ENCODE assay signal across 14 cellular contexts in the genomic region with DNA sequence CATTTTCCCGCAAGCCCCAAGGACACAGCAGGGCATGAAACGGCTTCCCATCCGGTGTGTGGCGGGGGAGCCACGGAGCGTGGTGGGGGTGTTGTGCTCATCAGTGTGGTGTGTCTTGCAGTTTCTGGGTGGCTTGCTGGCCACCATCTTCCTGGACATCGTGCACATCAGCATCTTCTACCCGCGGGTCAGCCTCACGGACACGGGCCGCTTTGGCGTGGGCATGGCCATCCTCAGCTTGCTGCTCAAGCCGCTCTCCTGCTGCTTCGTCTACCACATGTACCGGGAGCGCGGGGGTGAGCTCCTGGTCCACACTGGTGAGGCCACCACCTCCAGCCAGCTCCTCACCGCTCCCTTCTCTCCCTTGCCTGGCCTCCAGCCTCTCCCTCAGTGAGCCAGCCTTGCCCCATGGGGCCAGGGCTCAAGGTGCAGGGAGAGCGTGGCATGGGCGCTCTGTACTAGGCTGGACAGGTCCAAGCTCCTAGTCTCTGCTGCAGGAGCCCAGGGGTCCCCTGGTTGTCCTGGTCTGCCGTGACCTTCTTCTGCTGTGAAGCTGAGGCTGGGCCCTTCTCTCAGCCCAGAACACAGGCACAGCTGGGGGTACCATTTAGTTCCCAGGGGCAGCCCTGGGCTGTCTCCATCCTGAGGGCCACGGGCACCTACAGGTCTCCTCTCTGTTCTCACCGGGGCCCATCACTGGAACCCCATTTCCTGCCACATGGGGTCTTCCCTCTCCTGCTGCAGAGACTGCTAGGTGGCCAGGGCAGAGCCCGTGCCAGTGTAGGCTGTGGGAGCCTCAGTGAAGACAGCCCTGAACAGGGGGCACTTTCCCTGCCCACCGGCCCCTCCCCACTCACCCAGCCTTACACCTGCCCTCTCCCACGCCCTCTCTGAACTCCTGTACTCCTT. TPM values are rescaled to one million over a fixed set of nuclear protein-coding genes. Genes with fewer than 3 reads are reported as not detected.
A peak's percentile ranks its signal among the peaks of the same experiment; 100 is the strongest.
DNase-seq lines count a peak whose midpoint lies in the region; ATAC-seq, FAIRE-seq and TF ChIP-seq lines count a peak whose summit lies in the region.
"Had no signal": no experiment of that assay in that cellular context is flagged by ENCODE, and none has a peak within 500 bp of the region (broad histone marks: within the 10 kb centered on the region; RNA-seq: fewer than 3 reads in every experiment).

No MANE protein-coding gene starts in this region.

- no peaks in the 10 kb centered on the region for H3K27me3 ChIP-seq in K562 (ENCODE audit: control insufficient read depth in 2 of 2, insufficient read depth in 2 of 2, low read length in 2 of 2)
- H3K27me3 ChIP-seq: stomach had no signal

- TF ChIP-seq CTCF in K562 (IDR thresholded peaks at IDR 0.05 in 2 of 3, conservative IDR thresholded peaks at IDR 0.05 in 1 of 3; ENCODE audit: insufficient read depth in 2 of 3, low read depth in 1 of 3, low read length in 3 of 3), result no peak

- POLR2A ChIA-PET in K562 (lab: Yijun Ruan, JAX), result interaction anchor here (0.5 to 1.3 kb wide), 6 partner anchors 12 to 778 kb away, joined by 3 to 6 read pairs (median 3); partner anchors contain the start of genes CLCN6 and MTHFR

- peaks cover 6% of the 10 kb centered on the region for H3K4me1 Mint-ChIP-seq in stimulated activated naive CD8-positive, alpha-beta T cell treated with anti-CD3 and anti-CD28 coated beads, Interleukin-15, Interleukin-2, amounts not matched to agents 100 ng/mL and 50 ng/mL, for 24 hours (ENCODE audit: low read depth)

- H3K27ac ChIP-seq in K562 (ENCODE audit: extremely low read depth, low read depth, low read length), result no peak overlapping the region
- H3K27ac ChIP-seq: coronary artery, KMS-11, left ventricle myocardium inferior, stomach had no signal

- H3K9ac ChIP-seq in K562 (ENCODE audit: insufficient read depth in 1 of 2, low read depth in 2 of 2, low read length in 2 of 2), result peak overlapping the region in 1 of 2 experiments; percentile 82; a peak in 2 of 4 replicates
- H3K9ac ChIP-seq: KMS-11 had no signal

- no peak overlapping the region for H3K4me3 ChIP-seq in K562
- H3K4me3 ChIP-seq: coronary artery, left ventricle myocardium inferior, stomach had no signal

- no peak overlapping the region for H3K4me3 Mint-ChIP-seq in stimulated activated naive CD8-positive, alpha-beta T cell treated with anti-CD3 and anti-CD28 coated beads, Interleukin-15, Interleukin-2, amounts not matched to agents 100 ng/mL and 50 ng/mL, for 24 hours
- H3K4me3 Mint-ChIP-seq: T-helper 17 cell had no signal

- intact Hi-C loops in K562 (cut with micrococcal nuclease), result loop anchor here (1.0 to 2.0 kb wide), 2 partner anchors 29 to 98 kb away; no protein-coding TSS in a partner anchor

- no peak overlapping the region; the same call in 1 of the 2 replicates for H2AFZ ChIP-seq in K562 (ENCODE audit: low read depth, low read length)

- H3K4me2 ChIP-seq in K562 (ENCODE audit: insufficient read depth, low read length), result no peak overlapping the region
- H3K4me2 ChIP-seq: KMS-11 had no signal

- H3K4me1 ChIP-seq in K562 (replicated peaks in 1 of 2; ENCODE audit: control insufficient read depth in 2 of 2, insufficient read depth in 2 of 2, low read length in 2 of 2), result peaks cover 22 to 58% of the 10 kb centered on the region in 2 experiments

- 89% methylated on average over 26 of the region's 27 CpGs for WGBS in K562 (ENCODE audit: insufficient coverage, low coverage, missing lambda C conversion rate)

- peak overlapping the region; percentile 62 to 75 for H3K27ac Mint-ChIP-seq in activated naive CD4-positive, alpha-beta T cell treated with anti-CD3 and anti-CD28 coated beads, Interleukin-2, amount 50 U/mL, for 72 hours
- peak overlapping the region; percentile 65 for H3K27ac Mint-ChIP-seq in stimulated activated naive CD8-positive, alpha-beta T cell treated with anti-CD3 and anti-CD28 coated beads, Interleukin-15, Interleukin-2, amounts not matched to agents 100 ng/mL and 50 ng/mL, for 24 hours
- H3K27ac Mint-ChIP-seq: T-helper 17 cell had no signal

- no peak for TF ChIP-seq RAD21 in K562 (CRISPR knock-in tag; conservative IDR thresholded peaks at IDR 0.05 in 1 of 2, IDR thresholded peaks at IDR 0.05 in 1 of 2)

- no peak for TF ChIP-seq EP300 in K562 (IDR thresholded peaks at IDR 0.05; ENCODE audit: low read length)

- no peak for DNase-seq in activated naive CD4-positive, alpha-beta T cell treated with anti-CD3 and anti-CD28 coated beads, Interleukin-2, amount 50 U/mL, for 72 hours (ENCODE audit: low spot score in 2 of 2)
- DNase-seq in activated naive CD4-positive, alpha-beta T cell (lab: John Stamatoyannopoulos, UW), result no peak
- DNase-seq in K562 (ENCODE audit: extremely low read depth in 1 of 4, low spot score in 3 of 4) (no peak), iPS-NIHi7 (ENCODE audit: extremely low spot score) (no peak)
- DNase-seq: DMS79 treated with DMSO at 0.1 percent for 48 hours, NCI-H1694 treated with DMSO at 0.1 percent for 48 hours, NCI-H526 treated with DMSO at 0.1 percent for 48 hours had no signal

- peak in 1 of 2 donors; percentile 10 for ATAC-seq in activated naive CD4-positive, alpha-beta T cell treated with anti-CD3 and anti-CD28 coated beads, Interleukin-2, amount 50 U/mL, for 72 hours
- ATAC-seq in K562 (no peak), GM19328 (IDR thresholded peaks at IDR 0.05; ENCODE audit: unreplicated experiment) (no peak)

- TF ChIP-seq POLR2A in K562 (conservative IDR thresholded peaks at IDR 0.05), result no peak

- in situ Hi-C loops in K562 (cut with MboI), result no loop called here

- H3K9me3 ChIP-seq in K562 (replicated peaks; ENCODE audit: control insufficient read depth, insufficient read depth, low read depth, low read length), result no peaks in the 10 kb centered on the region
- H3K9me3 ChIP-seq: left ventricle myocardium inferior, stomach had no signal

- no peak for FAIRE-seq in K562 (lab: Jason Lieb, UNC)

- H3K27me3 Mint-ChIP-seq in stimulated activated naive CD8-positive, alpha-beta T cell treated with anti-CD3 and anti-CD28 coated beads, Interleukin-15, Interleukin-2, amounts not matched to agents 100 ng/mL and 50 ng/mL, for 24 hours, result no peaks in the 10 kb centered on the region
- H3K27me3 Mint-ChIP-seq: T-helper 17 cell had no signal

- peaks cover 56% of the 10 kb centered on the region; the same call in 2 of the 3 replicates for H3K36me3 ChIP-seq in K562 (ENCODE audit: control insufficient read depth, insufficient read depth, low read length)

- no TSS peak for BruUV-seq in K562 (replicated peaks; lab: Mats Ljungman, UMichigan)

- no peaks in the 10 kb centered on the region for H3K9me3 Mint-ChIP-seq in activated naive CD4-positive, alpha-beta T cell treated with anti-CD3 and anti-CD28 coated beads, Interleukin-2, amount 50 U/mL, for 72 hours
- no peaks in the 10 kb centered on the region for H3K9me3 Mint-ChIP-seq in stimulated activated naive CD8-positive, alpha-beta T cell treated with anti-CD3 and anti-CD28 coated beads, Interleukin-15, Interleukin-2, amounts not matched to agents 100 ng/mL and 50 ng/mL, for 24 hours

- H3K79me2 ChIP-seq in K562 (ENCODE audit: control insufficient read depth, insufficient read depth, low read length), result no peaks in the 10 kb centered on the region

- CTCF ChIA-PET in K562 (lab: Yijun Ruan, JAX; ENCODE audit: low intra/inter-chr PET ratio), result interaction anchor here (0.7 to 2.8 kb wide), 4 partner anchors 28 to 103 kb away, joined by 3 to 22 read pairs (median 3); no protein-coding TSS in a partner anchor

- H4K20me1 ChIP-seq in K562 (replicated peaks; ENCODE audit: control insufficient read depth, insufficient read depth, low read length), result no peaks in the 10 kb centered on the region

- no peaks in the 10 kb centered on the region for H3K36me3 Mint-ChIP-seq in activated naive CD4-positive, alpha-beta T cell treated with anti-CD3 and anti-CD28 coated beads, Interleukin-2, amount 50 U/mL, for 72 hours
- peaks cover 4% of the 10 kb centered on the region for H3K36me3 Mint-ChIP-seq in stimulated activated naive CD8-positive, alpha-beta T cell treated with anti-CD3 and anti-CD28 coated beads, Interleukin-15, Interleukin-2, amounts not matched to agents 100 ng/mL and 50 ng/mL, for 24 hours (ENCODE audit: low read depth)

- H3K9me1 ChIP-seq in K562 (ENCODE audit: control insufficient read depth, insufficient read depth, low read length), result no peaks in the 10 kb centered on the region

RNA-seq across cellular contexts. Expression of gene AGTRAP, which starts 12.6 kb away (rescaled TPM):
- 10 to 100 TPM in 1 of 2 donors, 1 to 10 TPM in 1; 9.7 to 24.1 TPM for total RNA-seq in activated naive CD4-positive, alpha-beta T cell treated with anti-CD3 and anti-CD28 coated beads, Interleukin-2, amount 50 U/mL, for 72 hours
- total RNA-seq in K562 (2011; cell fraction: chromatin; rRNA removed; ENCODE audit: low replicate concordance), result 54.8 and 123 TPM in 2 replicates
- total RNA-seq in K562 (2011; cell fraction: nucleolus; rRNA removed), result 175 TPM in 2 replicates
- total RNA-seq in K562 (2011; cell fraction: nucleoplasm; rRNA removed), result 116 and 126 TPM in 2 replicates
- total RNA-seq in K562 (2014; rRNA removed) (89.3 and 118 TPM in 2 replicates), K562 (2014; rRNA removed; fragmentation: Illumina TruSeq; extraction: Trizol) (15.5 and 26.8 TPM in 2 replicates), K562 (2015; rRNA removed; fragmentation: Illumina TruSeq; extraction: Trizol) (53.7 and 57.5 TPM in 2 replicates), K562 (2021) (81.6 and 85.8 TPM in 2 replicates)
- polyA plus RNA-seq in K562 (2011; rRNA removed) (48.5 and 76.2 TPM in 2 replicates), K562 (2014; fragmentation: Illumina TruSeq; extraction: Trizol) (81.4 and 99.0 TPM in 2 replicates), K562 (2014; fragmentation: Nextera tagmentation; extraction: Ambion mirVana) (10 to 100 TPM; 31.4 to 51.5 TPM), K562 (2014; rRNA removed) (105 TPM in 2 replicates)
- 121 and 255 TPM in 2 replicates for polyA plus RNA-seq in K562 (2011; cell fraction: cytosol; rRNA removed)
- polyA plus RNA-seq in K562 (2011; cell fraction: nucleus; rRNA removed), result 125 and 161 TPM in 2 replicates
- polyA plus RNA-seq in K562 (2012), result 83.4 and 188 TPM in 2 replicates
- 17.2 and 22.0 TPM in 2 replicates for polyA minus RNA-seq in K562 (2011; rRNA and poly(A)+ RNA removed)
- 47.0 and 66.3 TPM in 2 replicates for polyA minus RNA-seq in K562 (2011; cell fraction: cytosol; rRNA and poly(A)+ RNA removed)
- 18.8 and 20.9 TPM in 2 replicates for polyA minus RNA-seq in K562 (2011; cell fraction: nucleus; rRNA and poly(A)+ RNA removed)

RNA-seq across cellular contexts. Expression of gene C1orf167, which starts 13.4 kb away (rescaled TPM):
- not detected for total RNA-seq in activated naive CD4-positive, alpha-beta T cell treated with anti-CD3 and anti-CD28 coated beads, Interleukin-2, amount 50 U/mL, for 72 hours
- total RNA-seq in K562 (2011; cell fraction: chromatin; rRNA removed; ENCODE audit: low replicate concordance), result 2.8 and 5.6 TPM in 2 replicates
- total RNA-seq in K562 (2011; cell fraction: nucleolus; rRNA removed), result 2.3 and 3.4 TPM in 2 replicates
- total RNA-seq in K562 (2011; cell fraction: nucleoplasm; rRNA removed), result 2.1 TPM in 2 replicates
- total RNA-seq in K562 (2014; rRNA removed) (0.37 and 0.73 TPM in 2 replicates), K562 (2014; rRNA removed; fragmentation: Illumina TruSeq; extraction: Trizol) (0.10 and 0.29 TPM in 2 replicates), K562 (2015; rRNA removed; fragmentation: Illumina TruSeq; extraction: Trizol) (0.22 and 0.53 TPM in 2 replicates), K562 (2021) (0.82 and 1.2 TPM in 2 replicates)
- polyA plus RNA-seq in K562 (2011; rRNA removed) (0.29 and 0.73 TPM in 2 replicates), K562 (2014; fragmentation: Illumina TruSeq; extraction: Trizol) (0.29 and 0.31 TPM in 2 replicates), K562 (2014; fragmentation: Nextera tagmentation; extraction: Ambion mirVana) (not detected), K562 (2014; rRNA removed) (0.86 and 0.94 TPM in 2 replicates)
- polyA plus RNA-seq in K562 (2011; cell fraction: cytosol; rRNA removed), result 0.31 and 0.53 TPM in 2 replicates
- 2.2 and 3.2 TPM in 2 replicates for polyA plus RNA-seq in K562 (2011; cell fraction: nucleus; rRNA removed)
- polyA plus RNA-seq in K562 (2012), result 0.48 and 2.0 TPM in 2 replicates
- 0.14 and 0.27 TPM in 2 replicates for polyA minus RNA-seq in K562 (2011; rRNA and poly(A)+ RNA removed)
- polyA minus RNA-seq in K562 (2011; cell fraction: cytosol; rRNA and poly(A)+ RNA removed), result 0.38 and 0.91 TPM in 2 replicates
- 0.78 and 0.81 TPM in 2 replicates for polyA minus RNA-seq in K562 (2011; cell fraction: nucleus; rRNA and poly(A)+ RNA removed)

RNA-seq across cellular contexts. Expression of gene DRAXIN, which starts 57.0 kb away (rescaled TPM):
- total RNA-seq in activated naive CD4-positive, alpha-beta T cell treated with anti-CD3 and anti-CD28 coated beads, Interleukin-2, amount 50 U/mL, for 72 hours, result under 1 TPM; 0.04 to 0.46 TPM
- total RNA-seq in K562 (2011; cell fraction: chromatin; rRNA removed; ENCODE audit: low replicate concordance), result not detected in 2 replicates
- total RNA-seq in K562 (2011; cell fraction: nucleolus; rRNA removed), result not detected in 2 replicates
- not detected in 2 replicates for total RNA-seq in K562 (2011; cell fraction: nucleoplasm; rRNA removed)
- total RNA-seq in K562 (2014; rRNA removed) (not detected in 2 replicates), K562 (2014; rRNA removed; fragmentation: Illumina TruSeq; extraction: Trizol) (0.04 TPM in 1 of 2 replicates, not detected in the other), K562 (2015; rRNA removed; fragmentation: Illumina TruSeq; extraction: Trizol) (under 0.01 TPM in 1 of 2 replicates, not detected in the other), K562 (2021) (not detected in 2 replicates)
- polyA plus RNA-seq in K562 (2011; rRNA removed) (0.01 TPM in 1 of 2 replicates, not detected in the other), K562 (2014; fragmentation: Illumina TruSeq; extraction: Trizol) (not detected in 2 replicates), K562 (2014; fragmentation: Nextera tagmentation; extraction: Ambion mirVana) (under 1 TPM in 1 of 2 experiments, not detected in 1; 0.01 TPM), K562 (2014; rRNA removed) (0.01 TPM in 1 of 2 replicates, not detected in the other)
- 0.01 TPM in 1 of 2 replicates, not detected in the other for polyA plus RNA-seq in K562 (2011; cell fraction: cytosol; rRNA removed)
- not detected in 2 replicates for polyA plus RNA-seq in K562 (2011; cell fraction: nucleus; rRNA removed)
- 0.01 TPM in 2 replicates for polyA plus RNA-seq in K562 (2012)
- polyA minus RNA-seq in K562 (2011; rRNA and poly(A)+ RNA removed), result not detected in 2 replicates
- not detected in 2 replicates for polyA minus RNA-seq in K562 (2011; cell fraction: cytosol; rRNA and poly(A)+ RNA removed)
- not detected in 2 replicates for polyA minus RNA-seq in K562 (2011; cell fraction: nucleus; rRNA and poly(A)+ RNA removed)

RNA-seq across cellular contexts. Expression of gene MTHFR, which starts 57.2 kb away (rescaled TPM):
- 10 to 100 TPM; 14.8 to 18.2 TPM for total RNA-seq in activated naive CD4-positive, alpha-beta T cell treated with anti-CD3 and anti-CD28 coated beads, Interleukin-2, amount 50 U/mL, for 72 hours
- total RNA-seq in K562 (2011; cell fraction: chromatin; rRNA removed; ENCODE audit: low replicate concordance), result 242 and 493 TPM in 2 replicates
- 319 and 327 TPM in 2 replicates for total RNA-seq in K562 (2011; cell fraction: nucleolus; rRNA removed)
- 296 TPM in 2 replicates for total RNA-seq in K562 (2011; cell fraction: nucleoplasm; rRNA removed)
- 77.9 and 94.5 TPM in 2 replicates for total RNA-seq in K562 (2014; rRNA removed)
- 45.3 and 45.6 TPM in 2 replicates for total RNA-seq in K562 (2014; rRNA removed; fragmentation: Illumina TruSeq; extraction: Trizol)
- 65.4 and 66.1 TPM in 2 replicates for total RNA-seq in K562 (2015; rRNA removed; fragmentation: Illumina TruSeq; extraction: Trizol)
- total RNA-seq in K562 (2021), result 94.1 and 104 TPM in 2 replicates
- 47.6 and 56.6 TPM in 2 replicates for polyA plus RNA-seq in K562 (2011; rRNA removed)
- 49.3 and 67.6 TPM in 2 replicates for polyA plus RNA-seq in K562 (2011; cell fraction: cytosol; rRNA removed)
- 62.6 and 87.9 TPM in 2 replicates for polyA plus RNA-seq in K562 (2011; cell fraction: nucleus; rRNA removed)
- polyA plus RNA-seq in K562 (2012), result 59.9 and 109 TPM in 2 replicates
- 62.6 and 78.7 TPM in 2 replicates for polyA plus RNA-seq in K562 (2014; fragmentation: Illumina TruSeq; extraction: Trizol)
- polyA plus RNA-seq in K562 (2014; fragmentation: Nextera tagmentation; extraction: Ambion mirVana), result 1 to 10 TPM; 5.0 to 5.4 TPM
- polyA plus RNA-seq in K562 (2014; rRNA removed), result 57.3 and 72.7 TPM in 2 replicates
- 103 and 105 TPM in 2 replicates for polyA minus RNA-seq in K562 (2011; rRNA and poly(A)+ RNA removed)
- polyA minus RNA-seq in K562 (2011; cell fraction: cytosol; rRNA and poly(A)+ RNA removed), result 72.6 and 84.0 TPM in 2 replicates
- polyA minus RNA-seq in K562 (2011; cell fraction: nucleus; rRNA and poly(A)+ RNA removed), result 87.4 and 136 TPM in 2 replicates

RNA-seq across cellular contexts. Expression of gene CLCN6, which starts 57.4 kb away (rescaled TPM):
- total RNA-seq in activated naive CD4-positive, alpha-beta T cell treated with anti-CD3 and anti-CD28 coated beads, Interleukin-2, amount 50 U/mL, for 72 hours, result 10 to 100 TPM; 14.8 to 16.6 TPM
- total RNA-seq in K562 (2011; cell fraction: chromatin; rRNA removed; ENCODE audit: low replicate concordance), result 146 and 184 TPM in 2 replicates
- 89.9 and 94.4 TPM in 2 replicates for total RNA-seq in K562 (2011; cell fraction: nucleolus; rRNA removed)
- total RNA-seq in K562 (2011; cell fraction: nucleoplasm; rRNA removed), result 121 and 143 TPM in 2 replicates
- total RNA-seq in K562 (2014; rRNA removed) (10.0 and 10.6 TPM in 2 replicates), K562 (2014; rRNA removed; fragmentation: Illumina TruSeq; extraction: Trizol) (11.4 TPM in 2 replicates), K562 (2015; rRNA removed; fragmentation: Illumina TruSeq; extraction: Trizol) (13.6 and 13.9 TPM in 2 replicates), K562 (2021) (21.8 and 22.5 TPM in 2 replicates)
- polyA plus RNA-seq in K562 (2011; rRNA removed) (13.6 and 22.6 TPM in 2 replicates), K562 (2014; fragmentation: Illumina TruSeq; extraction: Trizol) (18.3 and 20.9 TPM in 2 replicates), K562 (2014; fragmentation: Nextera tagmentation; extraction: Ambion mirVana) (1 to 10 TPM; 2.0 to 3.1 TPM), K562 (2014; rRNA removed) (21.5 and 23.1 TPM in 2 replicates)
- 10.5 and 18.0 TPM in 2 replicates for polyA plus RNA-seq in K562 (2011; cell fraction: cytosol; rRNA removed)
- 89.4 and 98.5 TPM in 2 replicates for polyA plus RNA-seq in K562 (2011; cell fraction: nucleus; rRNA removed)
- polyA plus RNA-seq in K562 (2012), result 16.6 and 16.7 TPM in 2 replicates
- polyA minus RNA-seq in K562 (2011; rRNA and poly(A)+ RNA removed), result 19.0 and 22.2 TPM in 2 replicates
- polyA minus RNA-seq in K562 (2011; cell fraction: cytosol; rRNA and poly(A)+ RNA removed), result 10.5 and 10.8 TPM in 2 replicates
- polyA minus RNA-seq in K562 (2011; cell fraction: nucleus; rRNA and poly(A)+ RNA removed), result 18.2 and 38.1 TPM in 2 replicates
